Comparison of ENCODE assay signal across 27 cellular contexts in the genomic region with DNA sequence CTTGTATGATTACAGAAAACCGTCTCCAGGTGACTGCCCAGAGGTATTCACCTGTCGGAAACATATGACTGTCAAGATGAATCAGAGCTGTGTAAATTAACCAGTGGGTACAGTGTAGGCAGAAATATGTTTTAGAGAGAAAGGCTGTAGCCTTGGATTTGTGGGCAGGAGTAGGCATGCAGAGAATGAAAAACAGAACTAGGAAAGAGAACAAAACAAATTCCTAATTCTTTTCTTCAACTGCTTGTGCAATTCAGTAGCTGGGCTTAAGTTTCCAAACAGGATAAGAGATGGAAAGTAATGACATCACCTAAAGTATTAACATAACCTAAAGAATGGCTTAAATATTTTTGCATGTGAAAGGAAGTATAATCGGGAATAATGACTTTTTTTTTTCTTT. TPM values are rescaled to one million over a fixed set of nuclear protein-coding genes. Genes with fewer than 3 reads are reported as not detected.
DNase-seq lines count a peak whose midpoint lies in the region; TF ChIP-seq lines count a peak whose summit lies in the region.
"Had no signal": no experiment of that assay in that cellular context is flagged by ENCODE, and none has a peak within 500 bp of the region (broad histone marks: within the 10 kb centered on the region; RNA-seq: fewer than 3 reads in every experiment).

No MANE protein-coding gene starts in this region.

- POLR2A ChIA-PET in AG04449 (lab: Yijun Ruan, JAX) = no interaction called here

- peaks cover 20% of the 10 kb centered on the region for H3K4me1 ChIP-seq in HAP-1
- H3K4me1 ChIP-seq in adrenal gland (replicated peaks in 1 of 2) = no peaks in the 10 kb centered on the region
- H3K4me1 ChIP-seq: ascending aorta, SJSA1 had no signal

- WGBS in adrenal gland, 4 donors = 64 to 75% (median 67%) methylated on average over 3 of the region's 3 CpGs

- in situ Hi-C loops in HAP-1 (cut with MboI; ENCODE audit: low sequenced_read_pairs) = loop anchor here (25.0 kb wide), 1 partner anchor 316 kb away; no protein-coding TSS in a partner anchor

- CTCF ChIA-PET in AG04449 (lab: Yijun Ruan, JAX) = interaction anchor here (0.8 to 6.1 kb wide), 6 partner anchors 12 to 318 kb away, joined by 3 to 67 read pairs (median 4); no protein-coding TSS in a partner anchor

- H3K4me3 ChIP-seq in AG04449 (ENCODE audit: low read depth, low read length) (no peak overlapping the region), HAP-1 (no peak overlapping the region), fibroblast of the aortic adventitia (ENCODE audit: low read depth, low read length) (no peak overlapping the region), WERI-Rb-1 (ENCODE audit: low read depth, low read length) (no peak overlapping the region), adrenal gland (no peak overlapping the region)
- H3K4me3 ChIP-seq: A549, ascending aorta, SJSA1 had no signal

- H3K9me3 ChIP-seq in HAP-1 (no peaks in the 10 kb centered on the region), WERI-Rb-1 (ENCODE audit: severe bottlenecking) (no peaks in the 10 kb centered on the region), adrenal gland (replicated peaks in 1 of 3) (no peaks in the 10 kb centered on the region)
- H3K9me3 ChIP-seq: A549, ascending aorta, SJSA1 had no signal

- TF ChIP-seq POLR2A in adrenal gland (IDR thresholded peaks at IDR 0.05) = no peak

- no peak overlapping the region for H3K27ac ChIP-seq in WERI-Rb-1
- no peak overlapping the region for H3K27ac ChIP-seq in adrenal gland
- H3K27ac ChIP-seq: A549, ascending aorta, SJSA1 had no signal

- intact Hi-C loops in adrenal gland (cut with DNase I) = no loop called here

- TF ChIP-seq CTCF in AG04449 (IDR thresholded peaks at IDR 0.05; ENCODE audit: insufficient read depth, low read length, missing control alignments) (no peak), fibroblast of the aortic adventitia (IDR thresholded peaks at IDR 0.05; ENCODE audit: insufficient read depth, low read length) (no peak), WERI-Rb-1 (IDR thresholded peaks at IDR 0.05; ENCODE audit: low read depth, low read length) (no peak), adrenal gland (IDR thresholded peaks at IDR 0.05) (no peak)

- DNase-seq in AG04449 (ENCODE audit: low read depth, low spot score) (peak; percentile 26), HAP-1 (ENCODE audit: low spot score in 2 of 2) (peak; percentile 41 to 99), astrocyte of the hippocampus (ENCODE audit: low read depth, low spot score) (peak; percentile 62), fibroblast of the aortic adventitia (ENCODE audit: low read depth) (peak; percentile 54), GM19240 (ENCODE audit: insufficient read length, low spot score) (no peak), NCI-H2227 (lab: John Stamatoyannopoulos, UW; ENCODE audit: unreplicated experiment) (no peak), WERI-Rb-1 (no peak), adrenal gland (no peak)
- DNase-seq: activated B cell treated with CpG ODN at 0.5 μM for 24 hours; activated CD8-positive, alpha-beta T cell treated with anti-CD3 and anti-CD28 coated beads for 36 hours; effector memory CD8-positive, alpha-beta T cell; foreskin melanocyte; GDM1; hippocampal formation; KBM-7; MV-4-11; NCI-H187; NCI-H774; occipital lobe; OCI-M1; retina; stimulated activated CD8-positive, alpha-beta memory T cell treated with anti-CD3 and anti-CD28 coated beads, Interleukin-4, amount 100 ng/mL, for 48 hours had no signal

- H3K36me3 ChIP-seq in HAP-1 (replicated peaks) (no peaks in the 10 kb centered on the region), WERI-Rb-1 (no peaks in the 10 kb centered on the region), adrenal gland (replicated peaks in 1 of 2) (no peaks in the 10 kb centered on the region)
- H3K36me3 ChIP-seq: ascending aorta, SJSA1 had no signal

- H3K27me3 ChIP-seq in HAP-1 (ENCODE audit: low read depth) = no peaks in the 10 kb centered on the region
- H3K27me3 ChIP-seq in WERI-Rb-1 (ENCODE audit: insufficient read depth, low read depth, severe bottlenecking) = no peaks in the 10 kb centered on the region
- no peaks in the 10 kb centered on the region for H3K27me3 ChIP-seq in adrenal gland
- H3K27me3 ChIP-seq: ascending aorta, SJSA1 had no signal

RNA-seq across cellular contexts. Expression of a gene that starts 34.7 kb away (rescaled TPM):
- total RNA-seq in fibroblast of the aortic adventitia (ENCODE audit: low replicate concordance) = 0.27 TPM in 1 of 2 replicates, not detected in the other
- 1 to 10 TPM in 1 of 8 donors, under 1 TPM in 6, not detected in 1; 0.23 to 1.6 (median 0.71) TPM for total RNA-seq in adrenal gland
- polyA plus RNA-seq in adrenal gland = under 1 TPM; 0.24 to 0.56 (median 0.47) TPM
- total RNA-seq: activated B cell treated with CpG ODN at 0.5 μM for 24 hours; activated CD8-positive, alpha-beta T cell treated with anti-CD3 and anti-CD28 coated beads for 36 hours; ascending aorta; lung microvascular endothelial cell; occipital lobe; SJSA1 had no signal
- polyA plus RNA-seq: A549, CD14-positive monocyte had no signal

Comparison
In these comparisons a context has a peak if more than half of its experiments do, and no peak if none do; other contexts are left out.
1. DNase-seq: peak in AG04449 (single experiment), HAP-1 (2 of 2), astrocyte of the hippocampus (single experiment) and fibroblast of the aortic adventitia (single experiment); none in GM19240 (single experiment), NCI-H2227 (single experiment), WERI-Rb-1 (single experiment) and adrenal gland (0 of 7).